Comparison of ENCODE assay signal across 10 cellular contexts in genomic region chr9:127707766-127708165, GRCh38. TPM values are rescaled to one million over a fixed set of nuclear protein-coding genes. Genes with fewer than 3 reads are reported as not detected.
DNase-seq lines count a peak whose midpoint lies in the region; ATAC-seq, FAIRE-seq and TF ChIP-seq lines count a peak whose summit lies in the region.
"Had no signal": no experiment of that assay in that cellular context is flagged by ENCODE, and none has a peak within 500 bp of the region (broad histone marks: within the 10 kb centered on the region; RNA-seq: fewer than 3 reads in every experiment).

No MANE protein-coding gene starts in this region.

- H3K9me3 Mint-ChIP-seq in CD8-positive, alpha-beta T cell: no peaks in the 10 kb centered on the region
- no peaks in the 10 kb centered on the region for H3K9me3 Mint-ChIP-seq in endothelial cell (ENCODE audit: unreplicated experiment)

- peaks cover 27% of the 10 kb centered on the region for H3K4me1 Mint-ChIP-seq in CD8-positive, alpha-beta T cell (ENCODE audit: low read depth)
- peaks cover 19% of the 10 kb centered on the region for H3K4me1 Mint-ChIP-seq in endothelial cell (ENCODE audit: unreplicated experiment)

- intact Hi-C loops in CD8-positive, alpha-beta T cell (cut with DNase I, micrococcal nuclease): no loop called here

- no peaks in the 10 kb centered on the region for H3K27me3 ChIP-seq in CD8-positive, alpha-beta T cell (ENCODE audit: insufficient read depth, low read length)
- H3K27me3 ChIP-seq: hepatocyte had no signal

- H3K36me3 ChIP-seq in CD8-positive, alpha-beta T cell (ENCODE audit: insufficient read depth, low read length): no peaks in the 10 kb centered on the region

- H3K27ac ChIP-seq in CD8-positive, alpha-beta T cell (ENCODE audit: low read depth, low read length): no peak overlapping the region
- H3K27ac ChIP-seq: hepatocyte had no signal

- no peak for FAIRE-seq in urothelium cell line (lab: Jason Lieb, UNC)
- FAIRE-seq: astrocyte had no signal

- H3K27ac Mint-ChIP-seq in CD8-positive, alpha-beta T cell: no peak overlapping the region
- H3K27ac Mint-ChIP-seq in endothelial cell (ENCODE audit: unreplicated experiment): peak overlapping the region; percentile 72

- peak; percentile 93 for ATAC-seq in CD8-positive, alpha-beta T cell

- POLR2A ChIA-PET in CD8-positive, alpha-beta T cell (lab: Charles Lee): no interaction called here

- H3K36me3 Mint-ChIP-seq in CD8-positive, alpha-beta T cell: no peaks in the 10 kb centered on the region
- no peaks in the 10 kb centered on the region for H3K36me3 Mint-ChIP-seq in endothelial cell (ENCODE audit: low read depth, unreplicated experiment)

- no peaks in the 10 kb centered on the region for H3K9me3 ChIP-seq in CD8-positive, alpha-beta T cell (ENCODE audit: low read length)

- peak in 6 of 7 experiments; percentile 23 to 59 (median 42) for DNase-seq in CD8-positive, alpha-beta T cell
- peak; percentile 47 for DNase-seq in GM20000 (ENCODE audit: low spot score)
- peak in 3 of 5 donors; percentile 30 to 38 (median 31) for DNase-seq in T-helper 1 cell
- no peak for DNase-seq in endothelial cell (ENCODE audit: low spot score)
- DNase-seq in urothelium cell line (ENCODE audit: low spot score): no peak
- DNase-seq in Kasumi-1 (lab: John Stamatoyannopoulos, UW): no peak
- no peak for DNase-seq in hippocampal formation (lab: John Stamatoyannopoulos, UW)
- DNase-seq in NOMO-1 (lab: John Stamatoyannopoulos, UW; ENCODE audit: unreplicated experiment in 2 of 2): no peak

- CTCF ChIA-PET in CD8-positive, alpha-beta T cell (lab: Charles Lee): interaction anchor here (0.6 to 7.1 kb wide), 2 partner anchors 27 to 83 kb away, joined by 3 to 42 read pairs; partner anchors contain the start of gene TOR2A

- no peaks in the 10 kb centered on the region for H3K27me3 Mint-ChIP-seq in CD8-positive, alpha-beta T cell (ENCODE audit: low read depth)
- peaks cover 16% of the 10 kb centered on the region for H3K27me3 Mint-ChIP-seq in endothelial cell (ENCODE audit: unreplicated experiment)

- no peak overlapping the region for H3K4me3 ChIP-seq in CD8-positive, alpha-beta T cell (ENCODE audit: low read depth, low read length)
- H3K4me3 ChIP-seq: hepatocyte had no signal

- H3K4me1 ChIP-seq in CD8-positive, alpha-beta T cell (ENCODE audit: insufficient read depth, low read length): peaks cover 17% of the 10 kb centered on the region

- H3K4me3 Mint-ChIP-seq in CD8-positive, alpha-beta T cell: no peak overlapping the region
- no peak overlapping the region for H3K4me3 Mint-ChIP-seq in endothelial cell (ENCODE audit: unreplicated experiment)

- peak; percentile 19 for TF ChIP-seq CTCF in CD8-positive, alpha-beta T cell (IDR thresholded peaks at IDR 0.05)
- TF ChIP-seq CTCF in GM20000 (IDR thresholded peaks at IDR 0.05; ENCODE audit: extremely low read depth, missing control alignments) (no peak), endothelial cell (IDR thresholded peaks at IDR 0.05; ENCODE audit: unreplicated experiment) (no peak)

RNA-seq across cellular contexts. Expression of gene CFAP157, which starts 1.0 kb away (rescaled TPM):
- under 1 TPM in 1 of 2 experiments, not detected in 1; 0.14 TPM for total RNA-seq in CD8-positive, alpha-beta T cell
- total RNA-seq in endothelial cell (ENCODE audit: unreplicated experiment): 0.85 TPM
- total RNA-seq: hepatocyte had no signal

RNA-seq across cellular contexts. Expression of gene PTRH1, which starts 7.7 kb away (rescaled TPM):
- 1 to 10 TPM; 4.6 to 5.3 TPM for total RNA-seq in CD8-positive, alpha-beta T cell
- 15.3 TPM for total RNA-seq in endothelial cell (ENCODE audit: unreplicated experiment)

RNA-seq across cellular contexts. Expression of gene TTC16, which starts 8.1 kb away (rescaled TPM):
- 1 to 10 TPM; 5.2 to 5.5 TPM for total RNA-seq in CD8-positive, alpha-beta T cell
- 0.08 TPM for total RNA-seq in endothelial cell (ENCODE audit: unreplicated experiment)
- total RNA-seq: astrocyte, hepatocyte had no signal

RNA-seq across cellular contexts. Expression of gene TOR2A, which starts 27.3 kb away (rescaled TPM):
- total RNA-seq in CD8-positive, alpha-beta T cell: 1 to 10 TPM; 4.7 to 5.3 TPM
- 29.1 TPM for total RNA-seq in endothelial cell (ENCODE audit: unreplicated experiment)

Comparison
In these comparisons a context has a peak if more than half of its experiments do, and no peak if none do; other contexts are left out.
1. DNase-seq: peak in CD8-positive, alpha-beta T cell (6 of 7), GM20000 (single experiment) and T-helper 1 cell (3 of 5); none in endothelial cell (single experiment), urothelium cell line (single experiment), Kasumi-1 (0 of 2), hippocampal formation (0 of 2) and NOMO-1 (0 of 2).